ENCODE assay signal across 5 cellular contexts in the genomic region with DNA sequence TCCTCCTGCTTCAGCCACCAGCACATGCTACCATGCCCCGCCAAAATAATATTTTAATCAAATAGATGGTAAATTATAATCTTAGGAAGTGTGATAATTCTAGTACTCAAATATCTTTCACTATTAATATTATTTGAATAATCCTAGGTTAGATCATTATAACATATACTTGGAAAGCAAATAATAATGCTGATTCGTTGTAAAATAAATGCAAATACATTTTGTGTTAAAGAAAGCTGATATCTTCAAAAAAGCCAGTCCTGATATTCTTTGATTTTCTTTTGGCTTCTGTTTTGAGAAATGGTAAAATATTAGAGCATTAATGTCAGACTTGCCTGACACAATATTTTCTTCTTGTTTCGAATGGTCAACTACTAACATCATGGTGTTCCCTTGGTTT.
"Had no signal": no experiment of that assay in that cellular context is flagged by ENCODE, and none has a peak within 500 bp of the region (broad histone marks: within the 10 kb centered on the region; RNA-seq: fewer than 3 reads in every experiment).

No MANE protein-coding gene starts in this region.

- FAIRE-seq: HTR-8/SVneo had no signal

- DNase-seq: KBM-7, KG1 had no signal

- H3K4me2 ChIP-seq: KMS-11 had no signal

- H3K9ac ChIP-seq: KMS-11 had no signal

- H3K27ac ChIP-seq: HL-60, KMS-11 had no signal
